Comparison of ENCODE assay signal across 9 cellular contexts in genomic region chr9:97853056-97853843, GRCh38. TPM values are rescaled to one million over a fixed set of nuclear protein-coding genes. Genes with fewer than 3 reads are reported as not detected.
DNase-seq lines count a peak whose midpoint lies in the region; ATAC-seq, FAIRE-seq and TF ChIP-seq lines count a peak whose summit lies in the region.
"Had no signal": no experiment of that assay in that cellular context is flagged by ENCODE, and none has a peak within 500 bp of the region (broad histone marks: within the 10 kb centered on the region; RNA-seq: fewer than 3 reads in every experiment).

Gene FOXE1, plus strand, starts transcription at chr9:97853226. Its CDS starts 689 bp downstream, at chr9:97853915.

- no peak for TF ChIP-seq POLR2A in vagina (IDR thresholded peaks at IDR 0.05)

- peaks cover 7% of the 10 kb centered on the region for H4K20me1 ChIP-seq in astrocyte (ENCODE audit: insufficient read depth, low read length)

- FAIRE-seq in astrocyte (lab: Jason Lieb, UNC), result no peak

- H2AFZ ChIP-seq in astrocyte (ENCODE audit: low read depth, low read length), result peak within 1 kb of the TSS; percentile 73

- H3K4me1 Mint-ChIP-seq in astrocyte (ENCODE audit: low read depth, unreplicated experiment), result peaks cover 3% of the 10 kb centered on the region

- H3K27me3 ChIP-seq in heart right ventricle (peaks cover 51 to 100% (median 100%) of the 10 kb centered on the region in 7 donors), astrocyte (ENCODE audit: insufficient read depth, low read length) (peaks cover 93% of the 10 kb centered on the region), vagina (peaks cover 12% of the 10 kb centered on the region)

- H3K4me2 ChIP-seq in astrocyte (ENCODE audit: low read length), result peak within 1 kb of the TSS; percentile 62

- H3K36me3 ChIP-seq in heart right ventricle, result no peaks in the 10 kb centered on the region
- no peaks in the 10 kb centered on the region for H3K36me3 ChIP-seq in astrocyte (ENCODE audit: insufficient read depth, low read length)
- no peaks in the 10 kb centered on the region for H3K36me3 ChIP-seq in mesodermal cell (ENCODE audit: control insufficient read depth, insufficient read depth, low read length)
- H3K36me3 ChIP-seq in vagina, result no peaks in the 10 kb centered on the region

- H3K27ac ChIP-seq in heart right ventricle, result no peak within 1 kb of the TSS
- H3K27ac ChIP-seq in astrocyte (ENCODE audit: low read depth, low read length), result no peak within 1 kb of the TSS
- no peak within 1 kb of the TSS for H3K27ac ChIP-seq in mesodermal cell (ENCODE audit: low read depth, low read length, severe bottlenecking)
- H3K27ac ChIP-seq in vagina, result peak within 1 kb of the TSS; percentile 77

- H3K9me3 ChIP-seq in heart right ventricle, result no peaks in the 10 kb centered on the region
- peaks cover 7% of the 10 kb centered on the region for H3K9me3 ChIP-seq in astrocyte (ENCODE audit: insufficient read depth, low read depth, low read length)
- H3K9me3 ChIP-seq in mesodermal cell (ENCODE audit: control insufficient read depth, low read length), result no peaks in the 10 kb centered on the region
- no peaks in the 10 kb centered on the region for H3K9me3 ChIP-seq in vagina

- peaks cover 11% of the 10 kb centered on the region for H3K9me3 Mint-ChIP-seq in astrocyte (ENCODE audit: unreplicated experiment)

- peak within 1 kb of the TSS; percentile 73 for H3K4me3 Mint-ChIP-seq in astrocyte (ENCODE audit: unreplicated experiment)

- H3K79me2 ChIP-seq in astrocyte (ENCODE audit: insufficient read depth, low read length), result no peaks in the 10 kb centered on the region

- WGBS in heart right ventricle, 2 donors, result 1% methylated on average over 73 to 83 of the region's 83 CpGs
- WGBS in mesodermal cell (ENCODE audit: insufficient coverage in 2 of 2), 2 experiments, result 0 to 2% methylated on average over 37 to 47 of the region's 83 CpGs

- H3K4me3 ChIP-seq in heart right ventricle (peak within 1 kb of the TSS in 9 of 10 donors; percentile 14 to 49 (median 40)), astrocyte (ENCODE audit: insufficient read depth, low read depth, low read length) (peak within 1 kb of the TSS; percentile 33), mesodermal cell (ENCODE audit: extremely low read depth, insufficient read depth, low read length, poor library complexity, severe bottlenecking) (peak within 1 kb of the TSS; percentile 32), vagina (peak within 1 kb of the TSS; percentile 46 to 49)

- H3K36me3 Mint-ChIP-seq in astrocyte (ENCODE audit: low read depth, unreplicated experiment), result no peaks in the 10 kb centered on the region

- peaks cover 81% of the 10 kb centered on the region for H3K27me3 Mint-ChIP-seq in astrocyte (ENCODE audit: low read depth, unreplicated experiment)

- no peak for DNase-seq in heart right ventricle
- DNase-seq in left ventricle myocardium superior, result no peak
- DNase-seq in astrocyte (ENCODE audit: low read depth), result no peak
- peak in 1 of 2 donors; percentile 79 for DNase-seq in vagina (ENCODE audit: extremely low spot score in 2 of 2)
- DNase-seq in cortex of kidney (lab: John Stamatoyannopoulos, UW), result no peak

- H3K9ac ChIP-seq in astrocyte (ENCODE audit: low read length), result no peak within 1 kb of the TSS

- TF ChIP-seq CTCF in heart right ventricle (IDR thresholded peaks at IDR 0.05) (no peak), astrocyte (IDR thresholded peaks at IDR 0.05; ENCODE audit: insufficient read depth, low read depth, low read length) (no peak), vagina (IDR thresholded peaks at IDR 0.05) (no peak)

- intact Hi-C loops in heart right ventricle (cut with DNase I) (no loop called here), left ventricle myocardium superior (cut with micrococcal nuclease) (no loop called here), vagina (cut with DNase I) (no loop called here)

- peaks cover 0 to 52% (median 34%) of the 10 kb centered on the region in 9 donors for H3K4me1 ChIP-seq in heart right ventricle
- H3K4me1 ChIP-seq in astrocyte (ENCODE audit: insufficient read depth, low read length), result peaks cover 6% of the 10 kb centered on the region
- peaks cover 12% of the 10 kb centered on the region for H3K4me1 ChIP-seq in mesodermal cell (ENCODE audit: control insufficient read depth, insufficient read depth, low read length, poor library complexity, severe bottlenecking)
- peaks cover 49% of the 10 kb centered on the region for H3K4me1 ChIP-seq in vagina

- ATAC-seq in heart right ventricle (peak in 2 of 8 donors; percentile 21 to 48), left ventricle myocardium superior (no peak), GM19023 (IDR thresholded peaks at IDR 0.05; ENCODE audit: unreplicated experiment) (no peak), HG02840 (IDR thresholded peaks at IDR 0.05; ENCODE audit: low FRiP score, unreplicated experiment) (no peak)

- peak within 1 kb of the TSS; percentile 75 for H3K27ac Mint-ChIP-seq in astrocyte (ENCODE audit: unreplicated experiment)

RNA-seq across cellular contexts. Expression of gene FOXE1, which starts in this region (rescaled TPM):
- total RNA-seq in heart right ventricle (not detected), left ventricle myocardium superior (not detected), astrocyte (0.07 and 0.45 TPM in 2 replicates), vagina (7.9 TPM)
- polyA plus RNA-seq in heart right ventricle, result not detected
- polyA plus RNA-seq in mesodermal cell (2013, experiment 1 of 2), result not detected
- not detected for polyA plus RNA-seq in mesodermal cell (2013, experiment 2 of 2)
- total RNA-seq: LHCN-M2 had no signal
